Comparison of ENCODE assay signal across 9 cellular contexts in genomic region chr14:101616202-101616601, GRCh38. TPM values are rescaled to one million over a fixed set of nuclear protein-coding genes. Genes with fewer than 3 reads are reported as not detected.
"Had no signal": no experiment of that assay in that cellular context is flagged by ENCODE, and none has a peak within 500 bp of the region (broad histone marks: within the 10 kb centered on the region; RNA-seq: fewer than 3 reads in every experiment).

No MANE protein-coding gene starts in this region.

- H3K4me3 Mint-ChIP-seq: IgD-negative memory B cell had no signal

- H3K36me3 Mint-ChIP-seq: IgD-negative memory B cell had no signal

- DNase-seq: IMR-90, KBM-7, KG1 had no signal

- H3K4me2 ChIP-seq: KMS-11 had no signal

- H3K9ac ChIP-seq: KMS-11 had no signal

- H3K27ac ChIP-seq: HL-60, KMS-11 had no signal

- H3K27ac Mint-ChIP-seq: IgD-negative memory B cell had no signal

- H3K4me1 Mint-ChIP-seq: IgD-negative memory B cell had no signal

- FAIRE-seq: HepG2, HTR-8/SVneo had no signal

- ATAC-seq: HepG2 had no signal

RNA-seq across cellular contexts. Expression of gene DIO3, which starts 54.9 kb away (rescaled TPM):
- total RNA-seq: HepG2, HT1080, IMR-90 had no signal
- polyA plus RNA-seq: HepG2, IgD-negative memory B cell, IMR-90 had no signal
